In genomic region chr13:51500687-51501086, GRCh38 we compare ENCODE assay signal across 26 cellular contexts.
"Had no signal": no experiment of that assay in that cellular context is flagged by ENCODE, and none has a peak within 500 bp of the region (broad histone marks: within the 10 kb centered on the region; RNA-seq: fewer than 3 reads in every experiment).

No MANE protein-coding gene starts in this region.

- H3K27me3 ChIP-seq: colonic mucosa, esophagus squamous epithelium, gastrocnemius medialis, hepatocyte, suprapubic skin, tibial artery, upper lobe of right lung had no signal

- H3K9me3 ChIP-seq: colonic mucosa, esophagus squamous epithelium, gastrocnemius medialis, suprapubic skin, tibial artery, upper lobe of right lung had no signal

- H3K4me1 ChIP-seq: colonic mucosa, esophagus squamous epithelium, gastrocnemius medialis, upper lobe of right lung had no signal

- H3K4me3 ChIP-seq: colonic mucosa, esophagus squamous epithelium, gastrocnemius medialis, hepatocyte, suprapubic skin, tibial artery, upper lobe of right lung had no signal

- H3K4me2 ChIP-seq: hepatocyte had no signal

- H3K79me2 ChIP-seq: hepatocyte had no signal

- DNase-seq: activated CD4-positive, alpha-beta T cell treated with anti-CD3 and anti-CD28 coated beads for 36 hours; activated CD4-positive, CD25-positive, alpha-beta regulatory T cell; activated CD8-positive, alpha-beta memory T cell treated with anti-CD3 and anti-CD28 coated beads, Interleukin-2, amount 10 ng/mL, durations not matched to agents 7 days and 5 days; activated CD8-positive, alpha-beta T cell treated with anti-CD3 and anti-CD28 coated beads, Interleukin-2, amount 10 ng/mL, durations not matched to agents 7 days and 5 days; activated gamma-delta T cell treated with Interleukin-2 at 50 U/mL for 16 hours; activated naive CD8-positive, alpha-beta T cell treated with anti-CD3 and anti-CD28 coated beads, Interleukin-2, amount 50 U/mL, for 24 hours; amygdala; cerebellar nuclear complex; colonic mucosa; effector CD8-positive, alpha-beta T cell; esophagus squamous epithelium; gastrocnemius medialis; glutamatergic neuron; islet precursor cell; mammary epithelial cell; small intestine; stimulated activated CD4-positive, alpha-beta T cell treated with anti-CD3 and anti-CD28 coated beads, Interleukin-4, amount 100 ng/mL, for 24 hours; stimulated activated naive CD8-positive, alpha-beta T cell treated with anti-CD3 and anti-CD28 coated beads, Interleukin-15, amount 100 ng/mL, for 72 hours; tibial artery; upper lobe of right lung had no signal

- H2AFZ ChIP-seq: hepatocyte had no signal

- H3K27ac ChIP-seq: colonic mucosa, esophagus squamous epithelium, gastrocnemius medialis, hepatocyte, suprapubic skin, tibial artery, upper lobe of right lung had no signal

- H3K36me3 ChIP-seq: colonic mucosa, esophagus squamous epithelium, gastrocnemius medialis, suprapubic skin, tibial artery, upper lobe of right lung had no signal

- ATAC-seq: activated CD4-positive, alpha-beta T cell treated with anti-CD3 and anti-CD28 coated beads for 36 hours; activated CD8-positive, alpha-beta memory T cell treated with anti-CD3 and anti-CD28 coated beads, Interleukin-2, amount 10 ng/mL, durations not matched to agents 7 days and 5 days; activated CD8-positive, alpha-beta T cell treated with anti-CD3 and anti-CD28 coated beads, Interleukin-2, amount 10 ng/mL, durations not matched to agents 7 days and 5 days; activated naive CD8-positive, alpha-beta T cell treated with anti-CD3 and anti-CD28 coated beads, Interleukin-2, amount 50 U/mL, for 24 hours; gastrocnemius medialis; sciatic nerve; stimulated activated memory B cell treated with anti-CD40 and anti-IgM and Interleukin-4, amounts not matched to agents 10 μg/mL and 1 μg/mL and 100 μg/mL, for 72 hours; stimulated activated naive CD8-positive, alpha-beta T cell treated with anti-CD3 and anti-CD28 coated beads, Interleukin-15, amount 100 ng/mL, for 72 hours; upper lobe of right lung had no signal

- FAIRE-seq: bronchial epithelial cell, endometrium, small intestine had no signal
